Comparison of ENCODE assay signal across 13 cellular contexts in the genomic region with DNA sequence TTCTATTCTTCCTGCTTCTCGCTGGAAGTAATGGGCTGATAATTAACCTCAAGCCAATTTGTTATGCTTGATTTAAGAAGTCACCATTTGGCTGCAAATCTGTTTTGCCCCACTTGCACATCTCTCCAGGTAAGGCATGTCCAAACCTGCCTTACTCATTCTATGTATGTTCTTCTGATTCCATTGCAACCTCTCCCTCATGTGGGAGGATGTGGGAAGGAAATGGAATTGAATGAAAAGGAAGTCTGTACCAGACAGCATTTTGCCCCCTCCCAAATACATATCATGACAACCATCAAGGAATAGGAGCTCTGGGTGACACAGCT.
"Had no signal": no experiment of that assay in that cellular context is flagged by ENCODE, and none has a peak within 500 bp of the region (broad histone marks: within the 10 kb centered on the region; RNA-seq: fewer than 3 reads in every experiment).

No MANE protein-coding gene starts in this region.

- H3K27ac ChIP-seq: dorsolateral prefrontal cortex, heart right ventricle, suprapubic skin had no signal

- FAIRE-seq: endometrium, frontal cortex had no signal

- H3K36me3 ChIP-seq: heart right ventricle, suprapubic skin had no signal

- H3K27me3 ChIP-seq: suprapubic skin had no signal

- DNase-seq: activated gamma-delta T cell treated with Interleukin-2 at 50 U/mL for 16 hours; activated naive CD8-positive, alpha-beta T cell treated with anti-CD3 and anti-CD28 coated beads for 36 hours; anterior cingulate cortex; dorsolateral prefrontal cortex; heart right ventricle; islet precursor cell; left ventricle myocardium superior; nephron progenitor cell; stimulated activated CD4-positive, alpha-beta T cell treated with anti-CD3 and anti-CD28 coated beads, Interleukin-12 subunit alpha, Interleukin-12 subunit beta, amount 100 ng/mL, for 4 hours had no signal

- H3K4me3 ChIP-seq: dorsolateral prefrontal cortex, heart right ventricle, suprapubic skin had no signal

- ATAC-seq: activated T-cell treated with anti-CD3 and anti-CD28 coated beads, Interleukin-2, amount 50 U/mL, for 72 hours; heart right ventricle; left ventricle myocardium superior had no signal

- H3K9me3 ChIP-seq: suprapubic skin had no signal

- H3K4me1 ChIP-seq: heart right ventricle had no signal
